25 cellular contexts compared by ENCODE assay signal in genomic region chr9:37253377-37253937, GRCh38.
"Had no signal": no experiment of that assay in that cellular context is flagged by ENCODE, and none has a peak within 500 bp of the region (broad histone marks: within the 10 kb centered on the region; RNA-seq: fewer than 3 reads in every experiment).

No MANE protein-coding gene starts in this region.

- H3K9ac ChIP-seq: neural progenitor cell had no signal

- H3K9me3 ChIP-seq: breast epithelium, esophagus squamous epithelium, gastrocnemius medialis, lower lobe of right lung, transverse colon, uterus had no signal

- H3K27me3 ChIP-seq: breast epithelium, dorsolateral prefrontal cortex, esophagus squamous epithelium, gastrocnemius medialis, neural progenitor cell, transverse colon, uterus had no signal

- H3K27ac Mint-ChIP-seq: activated CD4-positive, alpha-beta T cell treated with anti-CD3 and anti-CD28 coated beads, Interleukin-2, amount 10 ng/mL, durations not matched to agents 7 days and 5 days; activated CD8-positive, alpha-beta T cell treated with anti-CD3 and anti-CD28 coated beads, Interleukin-2, amount 10 ng/mL, durations not matched to agents 7 days and 5 days; activated naive CD8-positive, alpha-beta T cell treated with anti-CD3 and anti-CD28 coated beads for 36 hours; activated T-cell treated with anti-CD3 and anti-CD28 coated beads, Interleukin-2, amount 50 U/mL, for 24 hours; naive thymus-derived CD4-positive, alpha-beta T cell had no signal

- H3K27ac ChIP-seq: breast epithelium, dorsolateral prefrontal cortex, esophagus squamous epithelium, gastrocnemius medialis, lower lobe of right lung, neural progenitor cell, transverse colon, uterus had no signal

- H3K4me3 ChIP-seq: breast epithelium, dorsolateral prefrontal cortex, esophagus squamous epithelium, gastrocnemius medialis, lower lobe of right lung, neural progenitor cell, smooth muscle cell, transverse colon, uterus had no signal

- H3K4me1 ChIP-seq: breast epithelium, esophagus squamous epithelium, gastrocnemius medialis, lower lobe of right lung, transverse colon, uterus had no signal

- H2AFZ ChIP-seq: neural progenitor cell had no signal

- H3K4me1 Mint-ChIP-seq: activated CD4-positive, alpha-beta T cell treated with anti-CD3 and anti-CD28 coated beads, Interleukin-2, amount 10 ng/mL, durations not matched to agents 7 days and 5 days had no signal

- H3K4me3 Mint-ChIP-seq: activated CD4-positive, alpha-beta T cell treated with anti-CD3 and anti-CD28 coated beads, Interleukin-2, amount 10 ng/mL, durations not matched to agents 7 days and 5 days; activated CD8-positive, alpha-beta T cell treated with anti-CD3 and anti-CD28 coated beads, Interleukin-2, amount 10 ng/mL, durations not matched to agents 7 days and 5 days; activated naive CD8-positive, alpha-beta T cell treated with anti-CD3 and anti-CD28 coated beads for 36 hours; activated T-cell treated with anti-CD3 and anti-CD28 coated beads, Interleukin-2, amount 50 U/mL, for 24 hours; central memory CD8-positive, alpha-beta T cell; naive thymus-derived CD4-positive, alpha-beta T cell; neural progenitor cell; stimulated activated naive B cell treated with anti-CD40 and anti-IgM and Interleukin-4, amounts not matched to agents 10 μg/mL and 1 μg/mL and 100 μg/mL, for 72 hours had no signal

- H3K9me3 Mint-ChIP-seq: activated T-cell treated with anti-CD3 and anti-CD28 coated beads, Interleukin-2, amount 50 U/mL, for 24 hours; central memory CD8-positive, alpha-beta T cell had no signal

- DNase-seq: activated CD4-positive, alpha-beta T cell treated with anti-CD3 and anti-CD28 coated beads, Interleukin-2, amount 10 ng/mL, durations not matched to agents 7 days and 5 days; activated CD8-positive, alpha-beta T cell treated with anti-CD3 and anti-CD28 coated beads, Interleukin-2, amount 10 ng/mL, durations not matched to agents 7 days and 5 days; activated naive CD4-positive, alpha-beta T cell treated with Interleukin-2 at 50 U/mL for 16 hours; activated naive CD8-positive, alpha-beta T cell treated with anti-CD3 and anti-CD28 coated beads for 36 hours; activated T-cell treated with anti-CD3 and anti-CD28 coated beads, Interleukin-2, amount 50 U/mL, for 24 hours; amniotic stem cell; dorsolateral prefrontal cortex; esophagus squamous epithelium; gastrocnemius medialis; head of caudate nucleus; hypothalamus; kidney; lower lobe of right lung; naive thymus-derived CD4-positive, alpha-beta T cell; stimulated activated CD4-positive, alpha-beta T cell treated with anti-CD3 and anti-CD28 coated beads, Interleukin-15, amount 100 ng/mL, for 24 hours; stimulated activated naive B cell treated with anti-CD40 and anti-IgM and Interleukin-4, amounts not matched to agents 10 μg/mL and 1 μg/mL and 100 μg/mL, for 72 hours; T-helper 9 cell; transverse colon; uterus had no signal

- H3K27me3 Mint-ChIP-seq: activated CD4-positive, alpha-beta T cell treated with anti-CD3 and anti-CD28 coated beads, Interleukin-2, amount 10 ng/mL, durations not matched to agents 7 days and 5 days; activated naive CD8-positive, alpha-beta T cell treated with anti-CD3 and anti-CD28 coated beads for 36 hours; activated T-cell treated with anti-CD3 and anti-CD28 coated beads, Interleukin-2, amount 50 U/mL, for 24 hours; central memory CD8-positive, alpha-beta T cell; naive thymus-derived CD4-positive, alpha-beta T cell; stimulated activated naive B cell treated with anti-CD40 and anti-IgM and Interleukin-4, amounts not matched to agents 10 μg/mL and 1 μg/mL and 100 μg/mL, for 72 hours had no signal

- H3K36me3 ChIP-seq: gastrocnemius medialis, lower lobe of right lung, neural progenitor cell, uterus had no signal

- ATAC-seq: activated CD8-positive, alpha-beta T cell treated with anti-CD3 and anti-CD28 coated beads, Interleukin-2, amount 10 ng/mL, durations not matched to agents 7 days and 5 days; gastrocnemius medialis; left lobe of liver; lower lobe of right lung; naive thymus-derived CD4-positive, alpha-beta T cell; sciatic nerve; stimulated activated naive B cell treated with anti-CD40 and anti-IgM and Interleukin-4, amounts not matched to agents 10 μg/mL and 1 μg/mL and 100 μg/mL, for 72 hours had no signal

- H3K4me2 ChIP-seq: neural progenitor cell, smooth muscle cell had no signal
